In genomic region chr16:11239644-11240632, GRCh38 we compare ENCODE assay signal across 19 cellular contexts. TPM values are rescaled to one million over a fixed set of nuclear protein-coding genes. Genes with fewer than 3 reads are reported as not detected.
DNase-seq lines count a peak whose midpoint lies in the region; ATAC-seq lines count a peak whose summit lies in the region.
"Had no signal": no experiment of that assay in that cellular context is flagged by ENCODE, and none has a peak within 500 bp of the region (broad histone marks: within the 10 kb centered on the region; RNA-seq: fewer than 3 reads in every experiment).

No MANE protein-coding gene starts in this region.

- DNase-seq in Right ventricle myocardium inferior (ENCODE audit: missing footprints) (no peak), left cardiac atrium (no peak), occipital lobe (lab: John Stamatoyannopoulos, UW) (no peak)
- no peak for DNase-seq in activated naive CD8-positive, alpha-beta T cell treated with anti-CD3 and anti-CD28 coated beads for 36 hours
- no peak for DNase-seq in stimulated activated naive CD8-positive, alpha-beta T cell treated with anti-CD3 and anti-CD28 coated beads, Interleukin-15, amount 100 ng/mL, for 72 hours
- DNase-seq: activated effector memory CD4-positive, alpha-beta T cell treated with anti-CD3 and anti-CD28 coated beads, Interleukin-2, amount 50 U/mL, for 16 hours; Caco-2; HFFc6; Karpas-422; left lung; mucosa of descending colon; NCI-H1105; NCI-H2081 treated with DMSO at 0.1 percent for 48 hours; NCI-H510A; spleen had no signal

- H3K9me3 ChIP-seq in KOPT-K1 (ENCODE audit: insufficient read depth, low read length, poor library complexity, severe bottlenecking): no peaks in the 10 kb centered on the region
- H3K9me3 ChIP-seq: Caco-2, left lung, mucosa of descending colon, spleen had no signal

- no peaks in the 10 kb centered on the region for H3K9me3 Mint-ChIP-seq in activated naive CD8-positive, alpha-beta T cell treated with anti-CD3 and anti-CD28 coated beads for 36 hours
- H3K9me3 Mint-ChIP-seq in stimulated activated naive CD8-positive, alpha-beta T cell treated with anti-CD3 and anti-CD28 coated beads, Interleukin-15, amount 100 ng/mL, for 72 hours: no peaks in the 10 kb centered on the region
- H3K9me3 Mint-ChIP-seq: HFFc6 had no signal

- H3K4me3 Mint-ChIP-seq in activated naive CD8-positive, alpha-beta T cell treated with anti-CD3 and anti-CD28 coated beads for 36 hours: no peak overlapping the region
- H3K4me3 Mint-ChIP-seq in stimulated activated naive CD8-positive, alpha-beta T cell treated with anti-CD3 and anti-CD28 coated beads, Interleukin-15, amount 100 ng/mL, for 72 hours: peak overlapping the region in 1 of 2 donors; percentile 49
- H3K4me3 Mint-ChIP-seq: HFFc6 had no signal

- no peaks in the 10 kb centered on the region for H3K36me3 Mint-ChIP-seq in activated naive CD8-positive, alpha-beta T cell treated with anti-CD3 and anti-CD28 coated beads for 36 hours

- peak overlapping the region; percentile 72 for H3K27ac Mint-ChIP-seq in activated naive CD8-positive, alpha-beta T cell treated with anti-CD3 and anti-CD28 coated beads for 36 hours
- peak overlapping the region; percentile 35 to 80 for H3K27ac Mint-ChIP-seq in stimulated activated naive CD8-positive, alpha-beta T cell treated with anti-CD3 and anti-CD28 coated beads, Interleukin-15, amount 100 ng/mL, for 72 hours
- H3K27ac Mint-ChIP-seq: HFFc6 had no signal

- no peaks in the 10 kb centered on the region for H3K27me3 Mint-ChIP-seq in activated naive CD8-positive, alpha-beta T cell treated with anti-CD3 and anti-CD28 coated beads for 36 hours
- no peaks in the 10 kb centered on the region for H3K27me3 Mint-ChIP-seq in stimulated activated naive CD8-positive, alpha-beta T cell treated with anti-CD3 and anti-CD28 coated beads, Interleukin-15, amount 100 ng/mL, for 72 hours

- peaks cover 39% of the 10 kb centered on the region for H3K4me1 Mint-ChIP-seq in activated naive CD8-positive, alpha-beta T cell treated with anti-CD3 and anti-CD28 coated beads for 36 hours
- H3K4me1 Mint-ChIP-seq in stimulated activated naive CD8-positive, alpha-beta T cell treated with anti-CD3 and anti-CD28 coated beads, Interleukin-15, amount 100 ng/mL, for 72 hours: peaks cover 24% of the 10 kb centered on the region

- peak; percentile 7 for ATAC-seq in Right ventricle myocardium inferior
- no peak for ATAC-seq in left cardiac atrium
- peak; percentile 62 for ATAC-seq in stimulated activated naive CD8-positive, alpha-beta T cell treated with anti-CD3 and anti-CD28 coated beads, Interleukin-15, amount 100 ng/mL, for 72 hours
- ATAC-seq in GM19397 (IDR thresholded peaks at IDR 0.05; ENCODE audit: unreplicated experiment): no peak
- ATAC-seq: left lung had no signal

- H3K27ac ChIP-seq in KOPT-K1 (ENCODE audit: low read depth, low read length, poor library complexity, severe bottlenecking): peak overlapping the region; percentile 99
- H3K27ac ChIP-seq: left lung had no signal

- H3K36me3 ChIP-seq in KOPT-K1 (ENCODE audit: insufficient read depth, low read length): no peaks in the 10 kb centered on the region
- H3K36me3 ChIP-seq: left lung, spleen had no signal

- intact Hi-C loops in Right ventricle myocardium inferior (cut with DNase I): no loop called here
- intact Hi-C loops in left cardiac atrium (cut with DNase I): loop anchor here in 1 of 2 donors (5.0 kb wide), 1 partner anchor 98 kb away; no protein-coding TSS in a partner anchor

RNA-seq across cellular contexts. Expression of gene SOCS1, which starts 16.1 kb away (rescaled TPM):
- 6.0 TPM for total RNA-seq in Right ventricle myocardium inferior
- 1 to 10 TPM; 5.8 to 8.8 TPM for total RNA-seq in left cardiac atrium
- total RNA-seq in activated naive CD8-positive, alpha-beta T cell treated with anti-CD3 and anti-CD28 coated beads for 36 hours: 10 to 100 TPM; 30.8 to 32.9 TPM
- not detected for total RNA-seq in occipital lobe

RNA-seq across cellular contexts. Expression of gene TNP2, which starts 29.2 kb away (rescaled TPM):
- total RNA-seq in Right ventricle myocardium inferior (not detected), left cardiac atrium (not detected), occipital lobe (not detected)
- total RNA-seq in activated naive CD8-positive, alpha-beta T cell treated with anti-CD3 and anti-CD28 coated beads for 36 hours: not detected
- total RNA-seq: Caco-2, HFFc6, left lung, mucosa of descending colon, pulmonary artery endothelial cell, spleen, temporal lobe had no signal

RNA-seq across cellular contexts. Expression of gene PRM3, which starts 33.5 kb away (rescaled TPM):
- not detected for total RNA-seq in Right ventricle myocardium inferior
- not detected for total RNA-seq in left cardiac atrium
- total RNA-seq in activated naive CD8-positive, alpha-beta T cell treated with anti-CD3 and anti-CD28 coated beads for 36 hours: not detected
- total RNA-seq in occipital lobe: not detected
- total RNA-seq: Caco-2, HFFc6, left lung, mucosa of descending colon, pulmonary artery endothelial cell, spleen, temporal lobe had no signal

RNA-seq across cellular contexts. Expression of gene PRM2, which starts 36.3 kb away (rescaled TPM):
- total RNA-seq in Right ventricle myocardium inferior (not detected), left cardiac atrium (not detected), occipital lobe (not detected)
- not detected for total RNA-seq in activated naive CD8-positive, alpha-beta T cell treated with anti-CD3 and anti-CD28 coated beads for 36 hours
- total RNA-seq: Caco-2, HFFc6, left lung, mucosa of descending colon, pulmonary artery endothelial cell, spleen, temporal lobe had no signal

RNA-seq across cellular contexts. Expression of gene PRM1, which starts 41.2 kb away (rescaled TPM):
- total RNA-seq in Right ventricle myocardium inferior: not detected
- total RNA-seq in left cardiac atrium: not detected
- not detected for total RNA-seq in activated naive CD8-positive, alpha-beta T cell treated with anti-CD3 and anti-CD28 coated beads for 36 hours
- not detected for total RNA-seq in occipital lobe
- total RNA-seq: Caco-2, HFFc6, left lung, mucosa of descending colon, pulmonary artery endothelial cell, spleen, temporal lobe had no signal

Comparison
In these comparisons a context has a peak if more than half of its experiments do, and no peak if none do; other contexts are left out.
1. ATAC-seq: peak in Right ventricle myocardium inferior (single experiment) and stimulated activated naive CD8-positive, alpha-beta T cell treated with anti-CD3 and anti-CD28 coated beads, Interleukin-15, amount 100 ng/mL, for 72 hours (single experiment); none in left cardiac atrium (0 of 2) and GM19397 (single experiment).